In the genomic region with DNA sequence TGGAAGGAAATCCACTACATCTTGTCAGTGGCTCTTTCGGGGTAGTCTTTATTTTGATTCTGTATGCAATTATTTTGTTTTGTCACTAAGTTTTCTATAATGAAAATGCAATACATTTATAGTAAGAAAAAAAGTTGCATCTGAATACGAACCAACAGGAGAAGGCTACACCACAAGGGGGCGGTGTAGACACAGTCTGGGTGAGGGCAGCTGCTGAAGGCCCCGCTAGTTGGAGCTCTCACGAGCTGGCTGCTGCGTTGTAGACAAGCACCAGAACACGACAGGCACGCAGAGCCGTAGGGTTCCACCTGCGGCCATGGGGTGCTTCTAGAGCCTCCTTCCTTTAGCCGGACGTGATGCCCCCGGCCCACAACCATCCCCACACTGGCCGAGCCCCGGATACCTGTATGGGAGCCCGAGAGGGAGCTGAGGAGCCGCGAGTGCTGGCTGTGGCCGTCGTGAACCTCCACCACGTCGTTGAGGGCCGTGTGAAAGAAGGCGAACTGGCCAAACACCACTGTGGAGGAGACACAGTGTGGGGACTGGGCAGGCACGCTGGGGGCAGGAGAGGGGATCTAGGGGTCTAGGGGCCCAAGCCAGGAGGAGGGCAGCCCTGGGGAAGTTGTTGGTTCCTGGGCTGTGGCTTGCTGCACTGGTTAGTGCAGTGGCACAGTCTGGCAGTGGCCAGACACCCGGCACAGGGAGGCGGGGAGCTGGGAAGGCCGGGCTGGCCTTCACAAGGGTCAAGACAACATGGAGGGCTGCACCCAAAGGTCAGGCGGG, we compare ENCODE assay signal across 1 cellular context.
TF ChIP-seq lines count a peak whose summit lies in the region.

No MANE protein-coding gene starts in this region.

TF ChIP-seq in K562, 482 proteins besides CTCF, POLR2A, EP300 and RAD21 (continues in another document):
- TF ChIP-seq, protein P1, sequence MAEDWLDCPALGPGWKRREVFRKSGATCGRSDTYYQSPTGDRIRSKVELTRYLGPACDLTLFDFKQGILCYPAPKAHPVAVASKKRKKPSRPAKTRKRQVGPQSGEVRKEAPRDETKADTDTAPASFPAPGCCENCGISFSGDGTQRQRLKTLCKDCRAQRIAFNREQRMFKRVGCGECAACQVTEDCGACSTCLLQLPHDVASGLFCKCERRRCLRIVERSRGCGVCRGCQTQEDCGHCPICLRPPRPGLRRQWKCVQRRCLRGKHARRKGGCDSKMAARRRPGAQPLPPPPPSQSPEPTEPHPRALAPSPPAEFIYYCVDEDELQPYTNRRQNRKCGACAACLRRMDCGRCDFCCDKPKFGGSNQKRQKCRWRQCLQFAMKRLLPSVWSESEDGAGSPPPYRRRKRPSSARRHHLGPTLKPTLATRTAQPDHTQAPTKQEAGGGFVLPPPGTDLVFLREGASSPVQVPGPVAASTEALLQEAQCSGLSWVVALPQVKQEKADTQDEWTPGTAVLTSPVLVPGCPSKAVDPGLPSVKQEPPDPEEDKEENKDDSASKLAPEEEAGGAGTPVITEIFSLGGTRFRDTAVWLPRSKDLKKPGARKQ (CRISPR knock-in tag; IDR thresholded peaks at IDR 0.05) = no peak
- TF ChIP-seq, protein P2, sequence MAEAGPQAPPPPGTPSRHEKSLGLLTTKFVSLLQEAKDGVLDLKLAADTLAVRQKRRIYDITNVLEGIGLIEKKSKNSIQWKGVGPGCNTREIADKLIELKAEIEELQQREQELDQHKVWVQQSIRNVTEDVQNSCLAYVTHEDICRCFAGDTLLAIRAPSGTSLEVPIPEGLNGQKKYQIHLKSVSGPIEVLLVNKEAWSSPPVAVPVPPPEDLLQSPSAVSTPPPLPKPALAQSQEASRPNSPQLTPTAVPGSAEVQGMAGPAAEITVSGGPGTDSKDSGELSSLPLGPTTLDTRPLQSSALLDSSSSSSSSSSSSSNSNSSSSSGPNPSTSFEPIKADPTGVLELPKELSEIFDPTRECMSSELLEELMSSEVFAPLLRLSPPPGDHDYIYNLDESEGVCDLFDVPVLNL (CRISPR knock-in tag; IDR thresholded peaks at IDR 0.05; ENCODE audit: low read depth) = no peak
- TF ChIP-seq, protein P3, sequence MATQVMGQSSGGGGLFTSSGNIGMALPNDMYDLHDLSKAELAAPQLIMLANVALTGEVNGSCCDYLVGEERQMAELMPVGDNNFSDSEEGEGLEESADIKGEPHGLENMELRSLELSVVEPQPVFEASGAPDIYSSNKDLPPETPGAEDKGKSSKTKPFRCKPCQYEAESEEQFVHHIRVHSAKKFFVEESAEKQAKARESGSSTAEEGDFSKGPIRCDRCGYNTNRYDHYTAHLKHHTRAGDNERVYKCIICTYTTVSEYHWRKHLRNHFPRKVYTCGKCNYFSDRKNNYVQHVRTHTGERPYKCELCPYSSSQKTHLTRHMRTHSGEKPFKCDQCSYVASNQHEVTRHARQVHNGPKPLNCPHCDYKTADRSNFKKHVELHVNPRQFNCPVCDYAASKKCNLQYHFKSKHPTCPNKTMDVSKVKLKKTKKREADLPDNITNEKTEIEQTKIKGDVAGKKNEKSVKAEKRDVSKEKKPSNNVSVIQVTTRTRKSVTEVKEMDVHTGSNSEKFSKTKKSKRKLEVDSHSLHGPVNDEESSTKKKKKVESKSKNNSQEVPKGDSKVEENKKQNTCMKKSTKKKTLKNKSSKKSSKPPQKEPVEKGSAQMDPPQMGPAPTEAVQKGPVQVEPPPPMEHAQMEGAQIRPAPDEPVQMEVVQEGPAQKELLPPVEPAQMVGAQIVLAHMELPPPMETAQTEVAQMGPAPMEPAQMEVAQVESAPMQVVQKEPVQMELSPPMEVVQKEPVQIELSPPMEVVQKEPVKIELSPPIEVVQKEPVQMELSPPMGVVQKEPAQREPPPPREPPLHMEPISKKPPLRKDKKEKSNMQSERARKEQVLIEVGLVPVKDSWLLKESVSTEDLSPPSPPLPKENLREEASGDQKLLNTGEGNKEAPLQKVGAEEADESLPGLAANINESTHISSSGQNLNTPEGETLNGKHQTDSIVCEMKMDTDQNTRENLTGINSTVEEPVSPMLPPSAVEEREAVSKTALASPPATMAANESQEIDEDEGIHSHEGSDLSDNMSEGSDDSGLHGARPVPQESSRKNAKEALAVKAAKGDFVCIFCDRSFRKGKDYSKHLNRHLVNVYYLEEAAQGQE (CRISPR knock-in tag; IDR thresholded peaks at IDR 0.05; ENCODE audit: low read depth) = 0 out of 2 replicates have a peak, but pooled peaks have one; percentile 16
- TF ChIP-seq, protein P4, sequence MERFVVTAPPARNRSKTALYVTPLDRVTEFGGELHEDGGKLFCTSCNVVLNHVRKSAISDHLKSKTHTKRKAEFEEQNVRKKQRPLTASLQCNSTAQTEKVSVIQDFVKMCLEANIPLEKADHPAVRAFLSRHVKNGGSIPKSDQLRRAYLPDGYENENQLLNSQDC (CRISPR knock-in tag; IDR thresholded peaks at IDR 0.05) = no peak
- TF ChIP-seq MYC (IDR thresholded peaks at IDR 0.05; ENCODE audit: low read depth, low read length) (no peak), MYC (CRISPR knock-in tag; IDR thresholded peaks at IDR 0.05; ENCODE audit: borderline replicate concordance, low read depth) (no peak), MCM2 (IDR thresholded peaks at IDR 0.05; ENCODE audit: low read depth) (no peak), SMC3 (conservative IDR thresholded peaks at IDR 0.05; ENCODE audit: insufficient read depth, low read depth, low read length) (peak; percentile 93), RBM25 (IDR thresholded peaks at IDR 0.05; ENCODE audit: low read depth, low read length, severe bottlenecking) (no peak), ATF1 (CRISPR knock-in tag; IDR thresholded peaks at IDR 0.05) (no peak), ATF1 (tag; IDR thresholded peaks at IDR 0.05) (no peak), HDAC3 (IDR thresholded peaks at IDR 0.05; ENCODE audit: borderline replicate concordance, partially characterized antibody) (no peak), SRSF9 (IDR thresholded peaks at IDR 0.05; ENCODE audit: borderline replicate concordance, low read depth, low read length) (no peak), ZNF384 (IDR thresholded peaks at IDR 0.05; ENCODE audit: low read depth, low read length) (peak; percentile 69), TSC22D4 (tag; IDR thresholded peaks at IDR 0.05) (no peak), ARID2 (IDR thresholded peaks at IDR 0.05) (0 out of 2 replicates have a peak, but pooled peaks have one; percentile 15), HLTF (IDR thresholded peaks at IDR 0.05) (no peak), KLF16 (IDR thresholded peaks at IDR 0.05) (peak; percentile 74), TEAD4 (IDR thresholded peaks at IDR 0.05; ENCODE audit: low read length) (0 out of 2 replicates have a peak, but pooled peaks have one; percentile 19), TEAD4 (CRISPR knock-in tag; IDR thresholded peaks at IDR 0.05; ENCODE audit: borderline replicate concordance) (no peak), L3MBTL2 (IDR thresholded peaks at IDR 0.05) (peak; percentile 55), ZFP36 (IDR thresholded peaks at IDR 0.05; ENCODE audit: low read depth, low read length, partially characterized antibody) (peak; percentile 16), ILF3 (IDR thresholded peaks at IDR 0.05; ENCODE audit: borderline replicate concordance) (0 out of 2 replicates have a peak, but pooled peaks have one; percentile 17)
- TF ChIP-seq, protein P5, sequence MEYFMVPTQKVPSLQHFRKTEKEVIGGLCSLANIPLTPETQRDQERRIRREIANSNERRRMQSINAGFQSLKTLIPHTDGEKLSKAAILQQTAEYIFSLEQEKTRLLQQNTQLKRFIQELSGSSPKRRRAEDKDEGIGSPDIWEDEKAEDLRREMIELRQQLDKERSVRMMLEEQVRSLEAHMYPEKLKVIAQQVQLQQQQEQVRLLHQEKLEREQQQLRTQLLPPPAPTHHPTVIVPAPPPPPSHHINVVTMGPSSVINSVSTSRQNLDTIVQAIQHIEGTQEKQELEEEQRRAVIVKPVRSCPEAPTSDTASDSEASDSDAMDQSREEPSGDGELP (CRISPR knock-in tag; IDR thresholded peaks at IDR 0.05; ENCODE audit: borderline replicate concordance) = peak; percentile 54; the same call in 1 of the 2 replicates
- TF ChIP-seq, protein P6, sequence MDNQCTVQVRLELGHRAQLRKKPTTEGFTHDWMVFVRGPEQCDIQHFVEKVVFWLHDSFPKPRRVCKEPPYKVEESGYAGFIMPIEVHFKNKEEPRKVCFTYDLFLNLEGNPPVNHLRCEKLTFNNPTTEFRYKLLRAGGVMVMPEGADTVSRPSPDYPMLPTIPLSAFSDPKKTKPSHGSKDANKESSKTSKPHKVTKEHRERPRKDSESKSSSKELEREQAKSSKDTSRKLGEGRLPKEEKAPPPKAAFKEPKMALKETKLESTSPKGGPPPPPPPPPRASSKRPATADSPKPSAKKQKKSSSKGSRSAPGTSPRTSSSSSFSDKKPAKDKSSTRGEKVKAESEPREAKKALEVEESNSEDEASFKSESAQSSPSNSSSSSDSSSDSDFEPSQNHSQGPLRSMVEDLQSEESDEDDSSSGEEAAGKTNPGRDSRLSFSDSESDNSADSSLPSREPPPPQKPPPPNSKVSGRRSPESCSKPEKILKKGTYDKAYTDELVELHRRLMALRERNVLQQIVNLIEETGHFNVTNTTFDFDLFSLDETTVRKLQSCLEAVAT (IDR thresholded peaks at IDR 0.05) = 0 out of 4 replicates have a peak, but pooled peaks of 1 of the 2 experiments have one; percentile 34
- TF ChIP-seq, protein P7, sequence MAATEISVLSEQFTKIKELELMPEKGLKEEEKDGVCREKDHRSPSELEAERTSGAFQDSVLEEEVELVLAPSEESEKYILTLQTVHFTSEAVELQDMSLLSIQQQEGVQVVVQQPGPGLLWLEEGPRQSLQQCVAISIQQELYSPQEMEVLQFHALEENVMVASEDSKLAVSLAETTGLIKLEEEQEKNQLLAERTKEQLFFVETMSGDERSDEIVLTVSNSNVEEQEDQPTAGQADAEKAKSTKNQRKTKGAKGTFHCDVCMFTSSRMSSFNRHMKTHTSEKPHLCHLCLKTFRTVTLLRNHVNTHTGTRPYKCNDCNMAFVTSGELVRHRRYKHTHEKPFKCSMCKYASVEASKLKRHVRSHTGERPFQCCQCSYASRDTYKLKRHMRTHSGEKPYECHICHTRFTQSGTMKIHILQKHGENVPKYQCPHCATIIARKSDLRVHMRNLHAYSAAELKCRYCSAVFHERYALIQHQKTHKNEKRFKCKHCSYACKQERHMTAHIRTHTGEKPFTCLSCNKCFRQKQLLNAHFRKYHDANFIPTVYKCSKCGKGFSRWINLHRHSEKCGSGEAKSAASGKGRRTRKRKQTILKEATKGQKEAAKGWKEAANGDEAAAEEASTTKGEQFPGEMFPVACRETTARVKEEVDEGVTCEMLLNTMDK (IDR thresholded peaks at IDR 0.05; ENCODE audit: borderline replicate concordance, insufficient read depth, low read depth, low read length, poor library complexity, severe bottlenecking) = peak; percentile 91
- TF ChIP-seq, protein P8, sequence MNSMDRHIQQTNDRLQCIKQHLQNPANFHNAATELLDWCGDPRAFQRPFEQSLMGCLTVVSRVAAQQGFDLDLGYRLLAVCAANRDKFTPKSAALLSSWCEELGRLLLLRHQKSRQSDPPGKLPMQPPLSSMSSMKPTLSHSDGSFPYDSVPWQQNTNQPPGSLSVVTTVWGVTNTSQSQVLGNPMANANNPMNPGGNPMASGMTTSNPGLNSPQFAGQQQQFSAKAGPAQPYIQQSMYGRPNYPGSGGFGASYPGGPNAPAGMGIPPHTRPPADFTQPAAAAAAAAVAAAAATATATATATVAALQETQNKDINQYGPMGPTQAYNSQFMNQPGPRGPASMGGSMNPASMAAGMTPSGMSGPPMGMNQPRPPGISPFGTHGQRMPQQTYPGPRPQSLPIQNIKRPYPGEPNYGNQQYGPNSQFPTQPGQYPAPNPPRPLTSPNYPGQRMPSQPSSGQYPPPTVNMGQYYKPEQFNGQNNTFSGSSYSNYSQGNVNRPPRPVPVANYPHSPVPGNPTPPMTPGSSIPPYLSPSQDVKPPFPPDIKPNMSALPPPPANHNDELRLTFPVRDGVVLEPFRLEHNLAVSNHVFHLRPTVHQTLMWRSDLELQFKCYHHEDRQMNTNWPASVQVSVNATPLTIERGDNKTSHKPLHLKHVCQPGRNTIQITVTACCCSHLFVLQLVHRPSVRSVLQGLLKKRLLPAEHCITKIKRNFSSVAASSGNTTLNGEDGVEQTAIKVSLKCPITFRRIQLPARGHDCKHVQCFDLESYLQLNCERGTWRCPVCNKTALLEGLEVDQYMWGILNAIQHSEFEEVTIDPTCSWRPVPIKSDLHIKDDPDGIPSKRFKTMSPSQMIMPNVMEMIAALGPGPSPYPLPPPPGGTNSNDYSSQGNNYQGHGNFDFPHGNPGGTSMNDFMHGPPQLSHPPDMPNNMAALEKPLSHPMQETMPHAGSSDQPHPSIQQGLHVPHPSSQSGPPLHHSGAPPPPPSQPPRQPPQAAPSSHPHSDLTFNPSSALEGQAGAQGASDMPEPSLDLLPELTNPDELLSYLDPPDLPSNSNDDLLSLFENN (IDR thresholded peaks at IDR 0.05; ENCODE audit: low read depth in 2 of 2, low read length in 2 of 2) = peak in 1 of 2 experiments; percentile 48; a peak in 1 of 4 replicates
- TF ChIP-seq, protein P9, sequence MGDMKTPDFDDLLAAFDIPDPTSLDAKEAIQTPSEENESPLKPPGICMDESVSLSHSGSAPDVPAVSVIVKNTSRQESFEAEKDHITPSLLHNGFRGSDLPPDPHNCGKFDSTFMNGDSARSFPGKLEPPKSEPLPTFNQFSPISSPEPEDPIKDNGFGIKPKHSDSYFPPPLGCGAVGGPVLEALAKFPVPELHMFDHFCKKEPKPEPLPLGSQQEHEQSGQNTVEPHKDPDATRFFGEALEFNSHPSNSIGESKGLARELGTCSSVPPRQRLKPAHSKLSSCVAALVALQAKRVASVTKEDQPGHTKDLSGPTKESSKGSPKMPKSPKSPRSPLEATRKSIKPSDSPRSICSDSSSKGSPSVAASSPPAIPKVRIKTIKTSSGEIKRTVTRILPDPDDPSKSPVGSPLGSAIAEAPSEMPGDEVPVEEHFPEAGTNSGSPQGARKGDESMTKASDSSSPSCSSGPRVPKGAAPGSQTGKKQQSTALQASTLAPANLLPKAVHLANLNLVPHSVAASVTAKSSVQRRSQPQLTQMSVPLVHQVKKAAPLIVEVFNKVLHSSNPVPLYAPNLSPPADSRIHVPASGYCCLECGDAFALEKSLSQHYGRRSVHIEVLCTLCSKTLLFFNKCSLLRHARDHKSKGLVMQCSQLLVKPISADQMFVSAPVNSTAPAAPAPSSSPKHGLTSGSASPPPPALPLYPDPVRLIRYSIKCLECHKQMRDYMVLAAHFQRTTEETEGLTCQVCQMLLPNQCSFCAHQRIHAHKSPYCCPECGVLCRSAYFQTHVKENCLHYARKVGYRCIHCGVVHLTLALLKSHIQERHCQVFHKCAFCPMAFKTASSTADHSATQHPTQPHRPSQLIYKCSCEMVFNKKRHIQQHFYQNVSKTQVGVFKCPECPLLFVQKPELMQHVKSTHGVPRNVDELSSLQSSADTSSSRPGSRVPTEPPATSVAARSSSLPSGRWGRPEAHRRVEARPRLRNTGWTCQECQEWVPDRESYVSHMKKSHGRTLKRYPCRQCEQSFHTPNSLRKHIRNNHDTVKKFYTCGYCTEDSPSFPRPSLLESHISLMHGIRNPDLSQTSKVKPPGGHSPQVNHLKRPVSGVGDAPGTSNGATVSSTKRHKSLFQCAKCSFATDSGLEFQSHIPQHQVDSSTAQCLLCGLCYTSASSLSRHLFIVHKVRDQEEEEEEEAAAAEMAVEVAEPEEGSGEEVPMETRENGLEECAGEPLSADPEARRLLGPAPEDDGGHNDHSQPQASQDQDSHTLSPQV (IDR thresholded peaks at IDR 0.05) = 0 out of 2 replicates have a peak, but pooled peaks have one; percentile 38
- TF ChIP-seq, protein P10, sequence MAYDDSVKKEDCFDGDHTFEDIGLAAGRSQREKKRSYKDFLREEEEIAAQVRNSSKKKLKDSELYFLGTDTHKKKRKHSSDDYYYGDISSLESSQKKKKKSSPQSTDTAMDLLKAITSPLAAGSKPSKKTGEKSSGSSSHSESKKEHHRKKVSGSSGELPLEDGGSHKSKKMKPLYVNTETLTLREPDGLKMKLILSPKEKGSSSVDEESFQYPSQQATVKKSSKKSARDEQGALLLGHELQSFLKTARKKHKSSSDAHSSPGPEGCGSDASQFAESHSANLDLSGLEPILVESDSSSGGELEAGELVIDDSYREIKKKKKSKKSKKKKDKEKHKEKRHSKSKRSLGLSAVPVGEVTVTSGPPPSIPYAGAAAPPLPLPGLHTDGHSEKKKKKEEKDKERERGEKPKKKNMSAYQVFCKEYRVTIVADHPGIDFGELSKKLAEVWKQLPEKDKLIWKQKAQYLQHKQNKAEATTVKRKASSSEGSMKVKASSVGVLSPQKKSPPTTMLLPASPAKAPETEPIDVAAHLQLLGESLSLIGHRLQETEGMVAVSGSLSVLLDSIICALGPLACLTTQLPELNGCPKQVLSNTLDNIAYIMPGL (CRISPR knock-in tag; IDR thresholded peaks at IDR 0.05) = no peak
